25 cellular contexts compared by ENCODE assay signal in genomic region chr19:17466487-17466850, GRCh38. TPM values are rescaled to one million over a fixed set of nuclear protein-coding genes. Genes with fewer than 3 reads are reported as not detected.
DNase-seq lines count a peak whose midpoint lies in the region; ATAC-seq and TF ChIP-seq lines count a peak whose summit lies in the region.
"Had no signal": no experiment of that assay in that cellular context is flagged by ENCODE, and none has a peak within 500 bp of the region (broad histone marks: within the 10 kb centered on the region; RNA-seq: fewer than 3 reads in every experiment).

No MANE protein-coding gene starts in this region.

- POLR2A ChIA-PET in CD4-positive, alpha-beta T cell (lab: Charles Lee): interaction anchor here (0.7 to 1.0 kb wide), 2 partner anchors 45 to 393 kb away, joined by 3 read pairs; partner anchors contain the start of genes PGLS and RPL18A

- H3K9ac ChIP-seq in adipocyte (ENCODE audit: low read length): peak overlapping the region; percentile 98

- no peak overlapping the region for H3K27ac Mint-ChIP-seq in CD4-positive, alpha-beta T cell
- no peak overlapping the region for H3K27ac Mint-ChIP-seq in neural crest cell (ENCODE audit: unreplicated experiment)
- H3K27ac Mint-ChIP-seq: activated CD4-positive, alpha-beta memory T cell treated with anti-CD3 and anti-CD28 coated beads for 36 hours; activated naive CD4-positive, alpha-beta T cell treated with anti-CD3 and anti-CD28 coated beads, Interleukin-2, amount 10 ng/mL, durations not matched to agents 7 days and 5 days; activated T-helper 17 cell treated with anti-CD3 and anti-CD28 coated beads, Interleukin-2, amount 50 U/mL, for 72 hours; memory B cell; stimulated activated memory B cell treated with anti-CD40 and anti-IgM and Interleukin-4, amounts not matched to agents 10 μg/mL and 1 μg/mL and 100 μg/mL, for 72 hours had no signal

- CTCF ChIA-PET in CD4-positive, alpha-beta T cell (lab: Charles Lee): interaction anchor here (0.6 to 1.8 kb wide), 14 partner anchors 12 to 922 kb away, joined by 3 to 9 read pairs (median 4); partner anchors contain the start of genes PGLS, RAB3A and TMEM221

- no peaks in the 10 kb centered on the region for H3K9me3 Mint-ChIP-seq in CD4-positive, alpha-beta T cell
- H3K9me3 Mint-ChIP-seq in neural crest cell: no peaks in the 10 kb centered on the region
- H3K9me3 Mint-ChIP-seq: activated CD4-positive, alpha-beta memory T cell treated with anti-CD3 and anti-CD28 coated beads for 36 hours; activated naive CD4-positive, alpha-beta T cell treated with anti-CD3 and anti-CD28 coated beads, Interleukin-2, amount 10 ng/mL, durations not matched to agents 7 days and 5 days; activated T-helper 17 cell treated with anti-CD3 and anti-CD28 coated beads, Interleukin-2, amount 50 U/mL, for 72 hours; immature natural killer cell; memory B cell; stimulated activated memory B cell treated with anti-CD40 and anti-IgM and Interleukin-4, amounts not matched to agents 10 μg/mL and 1 μg/mL and 100 μg/mL, for 72 hours had no signal

- H3K4me1 Mint-ChIP-seq in CD4-positive, alpha-beta T cell (ENCODE audit: low read depth): peaks cover 24% of the 10 kb centered on the region
- H3K4me1 Mint-ChIP-seq in neural crest cell: peaks cover 23% of the 10 kb centered on the region

- TF ChIP-seq CTCF in 22Rv1 (IDR thresholded peaks at IDR 0.05) (peak; percentile 56), neural crest cell (conservative IDR thresholded peaks at IDR 0.05) (peak; percentile 3)
- peak; percentile 36 for TF ChIP-seq CTCF in CD4-positive, alpha-beta T cell (IDR thresholded peaks at IDR 0.05)

- H3K36me3 ChIP-seq in adipocyte (ENCODE audit: control insufficient read depth, insufficient read depth, low read length, severe bottlenecking): no peaks in the 10 kb centered on the region
- H3K36me3 ChIP-seq: BLaER1, prostate gland, upper lobe of left lung had no signal

- intact Hi-C loops in CD4-positive, alpha-beta T cell (cut with DNase I, micrococcal nuclease): loop anchor here (1.0 to 5.0 kb wide), 5 partner anchors 74 to 204 kb away; partner anchors contain the start of genes BABAM1 (in 1 of the 2), CCDC194 (in 1 of the 2) and USHBP1 (in 1 of the 2)

- H3K4me1 ChIP-seq in adipocyte (ENCODE audit: control insufficient read depth, insufficient read depth, low read length): peaks cover 31% of the 10 kb centered on the region

- H3K9me3 ChIP-seq in CD4-positive, alpha-beta T cell (ENCODE audit: control insufficient read depth, low read length): no peaks in the 10 kb centered on the region
- no peaks in the 10 kb centered on the region for H3K9me3 ChIP-seq in adipocyte (ENCODE audit: control insufficient read depth, low read length)
- H3K9me3 ChIP-seq: BLaER1, prostate gland, upper lobe of left lung had no signal

- no peak for ATAC-seq in CD4-positive, alpha-beta T cell (ENCODE audit: poor library complexity)
- ATAC-seq in HG03045 (IDR thresholded peaks at IDR 0.05; ENCODE audit: unreplicated experiment) (no peak), GM18498 (IDR thresholded peaks at IDR 0.05; ENCODE audit: unreplicated experiment) (no peak)
- ATAC-seq: activated CD4-positive, CD25-positive, alpha-beta regulatory T cell treated with anti-CD3 and anti-CD28 coated beads, Interleukin-2, amount 50 U/mL, for 24 hours; activated T-helper 17 cell treated with anti-CD3 and anti-CD28 coated beads, Interleukin-2, amount 50 U/mL, for 72 hours; left lobe of liver; stimulated activated memory B cell treated with anti-CD40 and anti-IgM and Interleukin-4, amounts not matched to agents 10 μg/mL and 1 μg/mL and 100 μg/mL, for 72 hours had no signal

- peaks cover 4% of the 10 kb centered on the region for H3K36me3 Mint-ChIP-seq in CD4-positive, alpha-beta T cell (ENCODE audit: low read depth)
- no peaks in the 10 kb centered on the region for H3K36me3 Mint-ChIP-seq in neural crest cell (ENCODE audit: low read depth)
- H3K36me3 Mint-ChIP-seq: activated CD4-positive, alpha-beta memory T cell treated with anti-CD3 and anti-CD28 coated beads for 36 hours; activated naive CD4-positive, alpha-beta T cell treated with anti-CD3 and anti-CD28 coated beads, Interleukin-2, amount 10 ng/mL, durations not matched to agents 7 days and 5 days; immature natural killer cell; memory B cell; stimulated activated memory B cell treated with anti-CD40 and anti-IgM and Interleukin-4, amounts not matched to agents 10 μg/mL and 1 μg/mL and 100 μg/mL, for 72 hours had no signal

- peak overlapping the region; percentile 88 for H3K4me3 ChIP-seq in adipocyte (ENCODE audit: low read length)
- H3K4me3 ChIP-seq: BLaER1, prostate gland, SK-N-MC, upper lobe of left lung had no signal

- peak overlapping the region; percentile 83 for H3K27ac ChIP-seq in 22Rv1
- H3K27ac ChIP-seq in CD4-positive, alpha-beta T cell (ENCODE audit: low read depth, low read length): no peak overlapping the region
- H3K27ac ChIP-seq: prostate gland, SK-N-MC had no signal

- no peak overlapping the region for H3K4me3 Mint-ChIP-seq in CD4-positive, alpha-beta T cell
- peak overlapping the region; percentile 55 for H3K4me3 Mint-ChIP-seq in neural crest cell
- H3K4me3 Mint-ChIP-seq: activated CD4-positive, alpha-beta memory T cell treated with anti-CD3 and anti-CD28 coated beads for 36 hours; activated naive CD4-positive, alpha-beta T cell treated with anti-CD3 and anti-CD28 coated beads, Interleukin-2, amount 10 ng/mL, durations not matched to agents 7 days and 5 days; activated T-helper 17 cell treated with anti-CD3 and anti-CD28 coated beads, Interleukin-2, amount 50 U/mL, for 72 hours; immature natural killer cell; memory B cell; stimulated activated memory B cell treated with anti-CD40 and anti-IgM and Interleukin-4, amounts not matched to agents 10 μg/mL and 1 μg/mL and 100 μg/mL, for 72 hours had no signal

- DNase-seq in CD4-positive, alpha-beta T cell: no peak
- DNase-seq in adipocyte (ENCODE audit: low read depth): no peak
- no peak for DNase-seq in neural crest cell (ENCODE audit: low read depth, low spot score)
- no peak for DNase-seq in NCI-H524 treated with DMSO at 0.1 percent for 48 hours (lab: John Stamatoyannopoulos, UW)
- no peak for DNase-seq in stimulated activated CD4-positive, alpha-beta T cell treated with anti-CD3 and anti-CD28 coated beads, Interleukin-4, amount 100 ng/mL, for 1 hour

- H3K27me3 ChIP-seq in CD4-positive, alpha-beta T cell (ENCODE audit: control insufficient read depth, insufficient read depth, low read length): no peaks in the 10 kb centered on the region
- H3K27me3 ChIP-seq in adipocyte (replicated peaks; ENCODE audit: control insufficient read depth, insufficient read depth, low read length): peaks cover 3% of the 10 kb centered on the region
- H3K27me3 ChIP-seq: BLaER1, upper lobe of left lung had no signal

- H3K27me3 Mint-ChIP-seq in CD4-positive, alpha-beta T cell: peaks cover 3% of the 10 kb centered on the region
- peaks cover 12% of the 10 kb centered on the region for H3K27me3 Mint-ChIP-seq in neural crest cell (ENCODE audit: low read depth)
- H3K27me3 Mint-ChIP-seq: activated CD4-positive, alpha-beta memory T cell treated with anti-CD3 and anti-CD28 coated beads for 36 hours; activated T-helper 17 cell treated with anti-CD3 and anti-CD28 coated beads, Interleukin-2, amount 50 U/mL, for 72 hours had no signal

RNA-seq across cellular contexts. Expression of gene SLC27A1, which starts 3.9 kb away (rescaled TPM):
- total RNA-seq in CD4-positive, alpha-beta T cell: 1 to 10 TPM; 3.0 TPM
- total RNA-seq in neural crest cell: 17.4 and 17.9 TPM in 2 replicates

RNA-seq across cellular contexts. Expression of gene NXNL1, which starts 5.7 kb away (rescaled TPM):
- total RNA-seq in CD4-positive, alpha-beta T cell: not detected
- not detected in 2 replicates for total RNA-seq in neural crest cell
- total RNA-seq: activated CD4-positive, alpha-beta memory T cell treated with anti-CD3 and anti-CD28 coated beads for 36 hours; activated T-helper 17 cell treated with anti-CD3 and anti-CD28 coated beads, Interleukin-2, amount 50 U/mL, for 72 hours; cerebellum; endothelial cell of umbilical vein; fibroblast of lung; G401; HT1080; left lobe of liver; prostate gland; upper lobe of left lung had no signal

RNA-seq across cellular contexts. Expression of gene TMEM221, which starts 18.0 kb away (rescaled TPM):
- not detected for total RNA-seq in CD4-positive, alpha-beta T cell
- total RNA-seq in neural crest cell: 0.71 and 0.96 TPM in 2 replicates
- total RNA-seq: activated CD4-positive, alpha-beta memory T cell treated with anti-CD3 and anti-CD28 coated beads for 36 hours; activated T-helper 17 cell treated with anti-CD3 and anti-CD28 coated beads, Interleukin-2, amount 50 U/mL, for 72 hours; endothelial cell of umbilical vein; HT1080 had no signal

RNA-seq across cellular contexts. Expression of gene PGLS, which starts 45.0 kb away (rescaled TPM):
- 10 to 100 TPM; 41.5 to 44.6 TPM for total RNA-seq in CD4-positive, alpha-beta T cell
- 91.2 and 99.7 TPM in 2 replicates for total RNA-seq in neural crest cell

RNA-seq across cellular contexts. Expression of gene MVB12A, which starts 46.6 kb away (rescaled TPM):
- total RNA-seq in CD4-positive, alpha-beta T cell: 10 to 100 TPM in 1 of 2 experiments, 1 to 10 TPM in 1; 9.8 to 10.7 TPM
- total RNA-seq in neural crest cell: 47.6 and 48.1 TPM in 2 replicates

Comparison
In these comparisons a context has a peak if more than half of its experiments do, and no peak if none do; other contexts are left out.
1. CTCF ChIP-seq: peak in every context shown above with its lines; median percentile 56 in 22Rv1; 36 in CD4-positive, alpha-beta T cell; 3 in neural crest cell.